1 cellular context compared by ENCODE assay signal in the genomic region with DNA sequence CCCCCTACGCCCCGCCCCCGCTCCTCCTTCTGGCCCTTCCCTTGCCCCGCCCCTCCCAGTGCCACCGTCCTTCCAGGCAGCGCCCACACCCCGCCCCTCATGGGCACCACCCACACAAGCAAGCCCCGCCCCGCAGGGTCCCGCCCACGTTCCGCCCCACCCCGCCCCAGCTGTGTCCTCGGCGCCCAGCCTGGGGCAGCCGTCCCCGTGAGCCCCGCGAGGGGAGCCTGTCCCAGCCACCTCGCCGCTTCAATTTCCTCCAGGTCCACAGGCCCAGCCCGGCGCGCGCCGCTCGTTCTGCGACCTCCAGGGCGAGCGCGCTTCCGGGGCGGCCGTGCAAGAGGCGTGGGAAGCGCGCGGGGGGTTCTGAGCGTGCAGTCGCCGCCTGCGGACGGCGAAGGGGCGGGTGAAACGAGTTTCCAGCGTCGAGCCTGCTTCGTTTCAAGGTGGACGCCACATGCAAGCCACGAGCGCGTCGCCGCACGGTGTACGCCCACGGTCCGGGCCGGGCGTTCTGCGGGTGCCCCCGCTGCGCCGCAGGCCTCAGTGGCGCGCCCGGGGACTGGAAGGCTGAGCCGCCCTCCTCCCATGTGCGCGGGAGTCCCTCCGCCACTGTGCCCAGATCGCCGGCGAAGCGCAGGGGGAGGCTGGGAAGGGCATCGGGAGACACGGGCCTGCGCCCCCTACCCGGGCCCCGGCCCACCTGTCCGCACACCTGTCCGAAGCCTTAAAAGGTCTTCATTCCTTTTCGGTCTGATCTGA.
TF ChIP-seq lines count a peak whose summit lies in the region.

No MANE protein-coding gene starts in this region.

TF ChIP-seq in K562, 482 proteins besides CTCF, POLR2A, EP300 and RAD21 (continued from another document and continues in another):
- peak; percentile 91; the same call in 1 of the 2 replicates for TF ChIP-seq ZBTB9 (CRISPR knock-in tag; IDR thresholded peaks at IDR 0.05)
- TF ChIP-seq ZBTB43 (CRISPR knock-in tag; IDR thresholded peaks at IDR 0.05) = 0 out of 2 replicates have a peak, but pooled peaks have one; percentile 57
- peak; percentile 84 to 85 for TF ChIP-seq MAZ (CRISPR knock-in tag; conservative IDR thresholded peaks at IDR 0.05 in 1 of 2, IDR thresholded peaks at IDR 0.05 in 1 of 2)
- peak; percentile 82; the same call in 1 of the 2 replicates for TF ChIP-seq E2F1 (CRISPR knock-in tag; IDR thresholded peaks at IDR 0.05)
- TF ChIP-seq L3MBTL2 (IDR thresholded peaks at IDR 0.05) = peak; percentile 99
- peak; percentile 82 for TF ChIP-seq RNF2 (IDR thresholded peaks at IDR 0.05)
- TF ChIP-seq ZNF224 (CRISPR knock-in tag; IDR thresholded peaks at IDR 0.05) = 0 out of 2 replicates have a peak, but pooled peaks have one; percentile 34
- TF ChIP-seq, protein P1, sequence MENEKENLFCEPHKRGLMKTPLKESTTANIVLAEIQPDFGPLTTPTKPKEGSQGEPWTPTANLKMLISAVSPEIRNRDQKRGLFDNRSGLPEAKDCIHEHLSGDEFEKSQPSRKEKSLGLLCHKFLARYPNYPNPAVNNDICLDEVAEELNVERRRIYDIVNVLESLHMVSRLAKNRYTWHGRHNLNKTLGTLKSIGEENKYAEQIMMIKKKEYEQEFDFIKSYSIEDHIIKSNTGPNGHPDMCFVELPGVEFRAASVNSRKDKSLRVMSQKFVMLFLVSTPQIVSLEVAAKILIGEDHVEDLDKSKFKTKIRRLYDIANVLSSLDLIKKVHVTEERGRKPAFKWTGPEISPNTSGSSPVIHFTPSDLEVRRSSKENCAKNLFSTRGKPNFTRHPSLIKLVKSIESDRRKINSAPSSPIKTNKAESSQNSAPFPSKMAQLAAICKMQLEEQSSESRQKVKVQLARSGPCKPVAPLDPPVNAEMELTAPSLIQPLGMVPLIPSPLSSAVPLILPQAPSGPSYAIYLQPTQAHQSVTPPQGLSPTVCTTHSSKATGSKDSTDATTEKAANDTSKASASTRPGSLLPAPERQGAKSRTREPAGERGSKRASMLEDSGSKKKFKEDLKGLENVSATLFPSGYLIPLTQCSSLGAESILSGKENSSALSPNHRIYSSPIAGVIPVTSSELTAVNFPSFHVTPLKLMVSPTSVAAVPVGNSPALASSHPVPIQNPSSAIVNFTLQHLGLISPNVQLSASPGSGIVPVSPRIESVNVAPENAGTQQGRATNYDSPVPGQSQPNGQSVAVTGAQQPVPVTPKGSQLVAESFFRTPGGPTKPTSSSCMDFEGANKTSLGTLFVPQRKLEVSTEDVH (IDR thresholded peaks at IDR 0.05; ENCODE audit: low read depth, partially characterized antibody) = peak; percentile 29
- 0 out of 2 replicates have a peak, but pooled peaks have one; percentile 0 for TF ChIP-seq ZC3H4 (CRISPR knock-in tag; IDR thresholded peaks at IDR 0.05; ENCODE audit: borderline replicate concordance)
- TF ChIP-seq ZNF583 (CRISPR knock-in tag; IDR thresholded peaks at IDR 0.05) = peak; percentile 56; the same call in 1 of the 2 replicates
- 0 out of 2 replicates have a peak, but pooled peaks have one; percentile 35 for TF ChIP-seq ZNF395 (CRISPR knock-in tag; IDR thresholded peaks at IDR 0.05)
- TF ChIP-seq TCF7L2 (IDR thresholded peaks at IDR 0.05; ENCODE audit: low read depth, low read length) = no peak
- TF ChIP-seq TGIF2 (CRISPR knock-in tag; IDR thresholded peaks at IDR 0.05) = 0 out of 2 replicates have a peak, but pooled peaks have one; percentile 80
- peak; percentile 84 for TF ChIP-seq POLR2G (IDR thresholded peaks at IDR 0.05; ENCODE audit: low read depth, low read length)
- peak; percentile 61; the same call in 1 of the 2 replicates for TF ChIP-seq E2F4 (CRISPR knock-in tag; IDR thresholded peaks at IDR 0.05; ENCODE audit: low read depth)
- TF ChIP-seq DMBX1 (CRISPR knock-in tag; IDR thresholded peaks at IDR 0.05; ENCODE audit: borderline replicate concordance) = peak; percentile 56; the same call in 1 of the 2 replicates
- TF ChIP-seq ZBTB1 (CRISPR knock-in tag; IDR thresholded peaks at IDR 0.05; ENCODE audit: borderline replicate concordance, low read depth) = peak; percentile 75; the same call in 1 of the 2 replicates
- no peak for TF ChIP-seq ARHGAP35 (IDR thresholded peaks at IDR 0.05; ENCODE audit: partially characterized antibody)
- TF ChIP-seq MTA3 (IDR thresholded peaks at IDR 0.05; ENCODE audit: borderline replicate concordance) = peak; percentile 84; the same call in 1 of the 2 replicates
- peak; percentile 61 for TF ChIP-seq HNRNPK (IDR thresholded peaks at IDR 0.05; ENCODE audit: low read depth, low read length, poor library complexity, severe bottlenecking)
- TF ChIP-seq ID3 (CRISPR knock-in tag; IDR thresholded peaks at IDR 0.05) = no peak
- peak; percentile 79 for TF ChIP-seq ID3 (tag; IDR thresholded peaks at IDR 0.05)
- no peak for TF ChIP-seq GATA2 (CRISPR knock-in tag; IDR thresholded peaks at IDR 0.05)
- TF ChIP-seq SAP30 (IDR thresholded peaks at IDR 0.05; ENCODE audit: borderline replicate concordance, insufficient read depth, low read depth, low read length, poor library complexity, severe bottlenecking) = peak; percentile 34
- TF ChIP-seq, protein P2, sequence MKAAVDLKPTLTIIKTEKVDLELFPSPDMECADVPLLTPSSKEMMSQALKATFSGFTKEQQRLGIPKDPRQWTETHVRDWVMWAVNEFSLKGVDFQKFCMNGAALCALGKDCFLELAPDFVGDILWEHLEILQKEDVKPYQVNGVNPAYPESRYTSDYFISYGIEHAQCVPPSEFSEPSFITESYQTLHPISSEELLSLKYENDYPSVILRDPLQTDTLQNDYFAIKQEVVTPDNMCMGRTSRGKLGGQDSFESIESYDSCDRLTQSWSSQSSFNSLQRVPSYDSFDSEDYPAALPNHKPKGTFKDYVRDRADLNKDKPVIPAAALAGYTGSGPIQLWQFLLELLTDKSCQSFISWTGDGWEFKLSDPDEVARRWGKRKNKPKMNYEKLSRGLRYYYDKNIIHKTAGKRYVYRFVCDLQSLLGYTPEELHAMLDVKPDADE (conservative IDR thresholded peaks at IDR 0.05; ENCODE audit: control insufficient read depth, low read depth, low read length) = peak; percentile 79; the same call in 1 of the 2 replicates
- TF ChIP-seq RB1 (IDR thresholded peaks at IDR 0.05; ENCODE audit: low read depth) = peak; percentile 89
- TF ChIP-seq NRF1 (conservative IDR thresholded peaks at IDR 0.05 in 1 of 2, IDR thresholded peaks at IDR 0.05 in 1 of 2) = peak; percentile 60 to 70
- 0 out of 2 replicates have a peak, but pooled peaks have one; percentile 46 for TF ChIP-seq SMAD3 (CRISPR knock-in tag; conservative IDR thresholded peaks at IDR 0.05)
- TF ChIP-seq KDM2B (CRISPR knock-in tag; IDR thresholded peaks at IDR 0.05) = peak; percentile 62; the same call in 1 of the 2 replicates
- peak; percentile 88 for TF ChIP-seq IRF2 (CRISPR knock-in tag; IDR thresholded peaks at IDR 0.05)
- TF ChIP-seq, protein P3, sequence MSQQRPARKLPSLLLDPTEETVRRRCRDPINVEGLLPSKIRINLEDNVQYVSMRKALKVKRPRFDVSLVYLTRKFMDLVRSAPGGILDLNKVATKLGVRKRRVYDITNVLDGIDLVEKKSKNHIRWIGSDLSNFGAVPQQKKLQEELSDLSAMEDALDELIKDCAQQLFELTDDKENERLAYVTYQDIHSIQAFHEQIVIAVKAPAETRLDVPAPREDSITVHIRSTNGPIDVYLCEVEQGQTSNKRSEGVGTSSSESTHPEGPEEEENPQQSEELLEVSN (IDR thresholded peaks at IDR 0.05; ENCODE audit: borderline replicate concordance in 1 of 2, extremely low read depth in 1 of 2, insufficient read depth in 1 of 2, insufficient read length in 1 of 2, low read depth in 1 of 2, low read length in 1 of 2, poor library complexity in 1 of 2, severe bottlenecking in 1 of 2) = peak; percentile 88 to 92
- no peak for TF ChIP-seq POLR2AphosphoS5 (IDR thresholded peaks at IDR 0.05; ENCODE audit: control insufficient read depth, insufficient read depth, low read depth, low read length)
- TF ChIP-seq SMAD1 (IDR thresholded peaks at IDR 0.05; ENCODE audit: low read depth, low read length, partially characterized antibody) = no peak
- no peak; the same call in 1 of the 2 replicates for TF ChIP-seq CREB1 (IDR thresholded peaks at IDR 0.05)
- TF ChIP-seq CREB1 (CRISPR knock-in tag; IDR thresholded peaks at IDR 0.05) = peak; percentile 73
- TF ChIP-seq RBM14 (IDR thresholded peaks at IDR 0.05; ENCODE audit: borderline replicate concordance, insufficient read depth, low read depth, low read length) = 0 out of 2 replicates have a peak, but pooled peaks have one; percentile 76
- TF ChIP-seq TBP (optimal IDR thresholded peaks at IDR 0.05; ENCODE audit: low read depth, low read length) = peak; percentile 48
- TF ChIP-seq DIDO1 (tag; IDR thresholded peaks at IDR 0.05; ENCODE audit: low read depth) = no peak
- TF ChIP-seq, protein P4, sequence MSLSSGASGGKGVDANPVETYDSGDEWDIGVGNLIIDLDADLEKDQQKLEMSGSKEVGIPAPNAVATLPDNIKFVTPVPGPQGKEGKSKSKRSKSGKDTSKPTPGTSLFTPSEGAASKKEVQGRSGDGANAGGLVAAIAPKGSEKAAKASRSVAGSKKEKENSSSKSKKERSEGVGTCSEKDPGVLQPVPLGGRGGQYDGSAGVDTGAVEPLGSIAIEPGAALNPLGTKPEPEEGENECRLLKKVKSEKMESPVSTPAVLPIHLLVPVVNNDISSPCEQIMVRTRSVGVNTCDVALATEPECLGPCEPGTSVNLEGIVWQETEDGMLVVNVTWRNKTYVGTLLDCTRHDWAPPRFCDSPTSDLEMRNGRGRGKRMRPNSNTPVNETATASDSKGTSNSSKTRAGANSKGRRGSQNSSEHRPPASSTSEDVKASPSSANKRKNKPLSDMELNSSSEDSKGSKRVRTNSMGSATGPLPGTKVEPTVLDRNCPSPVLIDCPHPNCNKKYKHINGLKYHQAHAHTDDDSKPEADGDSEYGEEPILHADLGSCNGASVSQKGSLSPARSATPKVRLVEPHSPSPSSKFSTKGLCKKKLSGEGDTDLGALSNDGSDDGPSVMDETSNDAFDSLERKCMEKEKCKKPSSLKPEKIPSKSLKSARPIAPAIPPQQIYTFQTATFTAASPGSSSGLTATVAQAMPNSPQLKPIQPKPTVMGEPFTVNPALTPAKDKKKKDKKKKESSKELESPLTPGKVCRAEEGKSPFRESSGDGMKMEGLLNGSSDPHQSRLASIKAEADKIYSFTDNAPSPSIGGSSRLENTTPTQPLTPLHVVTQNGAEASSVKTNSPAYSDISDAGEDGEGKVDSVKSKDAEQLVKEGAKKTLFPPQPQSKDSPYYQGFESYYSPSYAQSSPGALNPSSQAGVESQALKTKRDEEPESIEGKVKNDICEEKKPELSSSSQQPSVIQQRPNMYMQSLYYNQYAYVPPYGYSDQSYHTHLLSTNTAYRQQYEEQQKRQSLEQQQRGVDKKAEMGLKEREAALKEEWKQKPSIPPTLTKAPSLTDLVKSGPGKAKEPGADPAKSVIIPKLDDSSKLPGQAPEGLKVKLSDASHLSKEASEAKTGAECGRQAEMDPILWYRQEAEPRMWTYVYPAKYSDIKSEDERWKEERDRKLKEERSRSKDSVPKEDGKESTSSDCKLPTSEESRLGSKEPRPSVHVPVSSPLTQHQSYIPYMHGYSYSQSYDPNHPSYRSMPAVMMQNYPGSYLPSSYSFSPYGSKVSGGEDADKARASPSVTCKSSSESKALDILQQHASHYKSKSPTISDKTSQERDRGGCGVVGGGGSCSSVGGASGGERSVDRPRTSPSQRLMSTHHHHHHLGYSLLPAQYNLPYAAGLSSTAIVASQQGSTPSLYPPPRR (CRISPR knock-in tag; IDR thresholded peaks at IDR 0.05; ENCODE audit: borderline replicate concordance) = 0 out of 2 replicates have a peak, but pooled peaks have one; percentile 74
